1 cellular context compared by ENCODE assay signal in the genomic region with DNA sequence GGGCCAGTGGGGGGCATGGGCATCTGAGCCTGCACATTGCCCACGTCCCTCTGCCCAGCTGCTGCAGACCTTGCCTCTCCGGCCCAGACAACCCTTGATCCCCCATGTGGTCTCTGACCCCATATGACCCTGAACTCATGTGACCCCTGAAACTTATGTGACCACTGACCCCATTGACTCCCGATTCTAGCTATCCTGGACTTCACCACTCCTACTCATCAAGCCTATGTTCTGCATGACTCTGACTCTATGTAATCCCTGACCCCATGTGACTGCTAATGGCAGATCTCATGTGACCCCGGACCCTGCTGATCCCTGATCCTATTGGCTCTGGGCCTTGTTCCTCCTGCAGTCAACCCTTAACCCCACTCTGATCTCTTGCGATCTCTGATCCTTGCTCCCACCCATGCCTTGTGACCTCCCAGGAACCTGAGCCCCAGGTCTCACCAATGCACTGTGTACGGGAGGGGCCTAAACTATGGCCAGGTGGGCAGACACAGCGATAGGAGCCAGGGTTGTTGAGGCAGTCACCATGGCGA.
TF ChIP-seq lines count a peak whose summit lies in the region.

No MANE protein-coding gene starts in this region.

TF ChIP-seq in HEK293, 187 proteins besides CTCF, POLR2A, EP300 and RAD21 (continued from another document):
- peak; percentile 68 for TF ChIP-seq BCL11A (tag by site-specific recombination; IDR thresholded peaks at IDR 0.05; ENCODE audit: low read depth)
- TF ChIP-seq BCL11B (tag by site-specific recombination; IDR thresholded peaks at IDR 0.05; ENCODE audit: low read depth) = peak; percentile 91
- 0 out of 2 replicates have a peak, but pooled peaks have one; percentile 12 for TF ChIP-seq GLIS2 (tag by site-specific recombination; IDR thresholded peaks at IDR 0.05)
